In genomic region chr12:92785563-92785950, GRCh38 we compare ENCODE assay signal across 1 cellular context.
TF ChIP-seq lines count a peak whose summit lies in the region.

No MANE protein-coding gene starts in this region.

TF ChIP-seq in GM12878, 131 proteins besides CTCF, POLR2A, EP300 and RAD21 (continued from another document):
- TF ChIP-seq CBX3 (IDR thresholded peaks at IDR 0.05; ENCODE audit: borderline replicate concordance, low read depth) (no peak), ZNF207 (IDR thresholded peaks at IDR 0.05; ENCODE audit: borderline replicate concordance) (no peak)
